Comparison of ENCODE assay signal across 23 cellular contexts in the genomic region with DNA sequence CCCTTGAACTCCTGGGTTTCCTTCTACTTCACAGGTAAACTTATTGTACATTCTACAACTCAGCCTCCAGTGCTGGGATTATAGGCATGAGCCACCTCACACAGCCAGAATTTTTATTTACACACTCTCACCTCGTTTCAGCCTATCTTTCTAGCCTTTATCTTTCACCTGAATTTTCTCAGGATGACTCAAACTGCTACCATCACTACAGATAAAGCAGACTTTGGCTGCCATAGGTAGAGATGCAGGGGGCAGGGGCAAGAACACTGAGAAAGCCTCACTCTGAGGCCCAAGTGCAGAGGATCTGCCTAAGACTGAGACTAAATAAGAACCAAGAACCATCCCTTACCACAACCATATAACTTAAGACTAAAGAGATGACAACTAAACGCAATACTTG. TPM values are rescaled to one million over a fixed set of nuclear protein-coding genes. Genes with fewer than 3 reads are reported as not detected.
DNase-seq lines count a peak whose midpoint lies in the region; ATAC-seq, FAIRE-seq and TF ChIP-seq lines count a peak whose summit lies in the region.
"Had no signal": no experiment of that assay in that cellular context is flagged by ENCODE, and none has a peak within 500 bp of the region (broad histone marks: within the 10 kb centered on the region; RNA-seq: fewer than 3 reads in every experiment).

No MANE protein-coding gene starts in this region.

- no peak overlapping the region for H3K4ac ChIP-seq in trophoblast cell (ENCODE audit: low read depth, low read length)

- H3K14ac ChIP-seq in trophoblast cell (ENCODE audit: low read length), result no peak overlapping the region

- H3K9me3 Mint-ChIP-seq in activated CD4-positive, alpha-beta T cell treated with anti-CD3 and anti-CD28 coated beads for 36 hours (ENCODE audit: low read depth), result no peaks in the 10 kb centered on the region
- H3K9me3 Mint-ChIP-seq: CD4-positive, alpha-beta T cell; HFFc6 had no signal

- ATAC-seq in activated CD4-positive, alpha-beta T cell treated with anti-CD3 and anti-CD28 coated beads for 36 hours, result peak; percentile 23
- ATAC-seq in RWPE2 (ENCODE audit: low read depth) (peak; percentile 38; the same call in 1 of the 3 replicates), HG03432 (IDR thresholded peaks at IDR 0.05; ENCODE audit: unreplicated experiment) (no peak)
- ATAC-seq: A549, HCT116 had no signal

- H3K9ac ChIP-seq in trophoblast cell (ENCODE audit: low read length), result no peak overlapping the region
- H3K9ac ChIP-seq: GM23248 had no signal

- TF ChIP-seq CTCF in RWPE2 (IDR thresholded peaks at IDR 0.05; ENCODE audit: poor library complexity, severe bottlenecking) (no peak), bronchial epithelial cell (IDR thresholded peaks at IDR 0.05; ENCODE audit: insufficient read depth, low read length, severe bottlenecking) (no peak)

- H3K9me3 ChIP-seq in RWPE2 (ENCODE audit: severe bottlenecking) (no peaks in the 10 kb centered on the region), trophoblast cell (ENCODE audit: insufficient read depth, low read depth, low read length) (no peaks in the 10 kb centered on the region)
- H3K9me3 ChIP-seq: A549 had no signal

- H4K91ac ChIP-seq in trophoblast cell (ENCODE audit: low read depth, low read length), result no peak overlapping the region

- no peak overlapping the region for H4K8ac ChIP-seq in trophoblast cell (ENCODE audit: low read depth, low read length)

- WGBS in trophoblast cell (ENCODE audit: extremely low coverage, insufficient coverage, insufficient read length), result no CpG with 5 or more reads among the region's 2 CpGs

- POLR2A ChIA-PET in activated CD4-positive, alpha-beta T cell treated with anti-CD3 and anti-CD28 coated beads for 36 hours (lab: Charles Lee), result no interaction called here

- H2BK12ac ChIP-seq in trophoblast cell (ENCODE audit: low read length), result no peak overlapping the region

- H3K23ac ChIP-seq in trophoblast cell (ENCODE audit: low read length), result no peak overlapping the region

- no peak overlapping the region for H4K12ac ChIP-seq in trophoblast cell (ENCODE audit: low read depth, low read length)

- H3K18ac ChIP-seq in trophoblast cell (ENCODE audit: low read length), result no peak overlapping the region

- peaks cover 3% of the 10 kb centered on the region for H3K4me1 Mint-ChIP-seq in activated CD4-positive, alpha-beta T cell treated with anti-CD3 and anti-CD28 coated beads for 36 hours

- CTCF ChIA-PET in activated CD4-positive, alpha-beta T cell treated with anti-CD3 and anti-CD28 coated beads for 36 hours (lab: Charles Lee), result no interaction called here

- no peak overlapping the region for H3K27ac Mint-ChIP-seq in activated CD4-positive, alpha-beta T cell treated with anti-CD3 and anti-CD28 coated beads for 36 hours
- H3K27ac Mint-ChIP-seq: CD4-positive, alpha-beta T cell; HFFc6 had no signal

- H3K27me3 Mint-ChIP-seq in activated CD4-positive, alpha-beta T cell treated with anti-CD3 and anti-CD28 coated beads for 36 hours, result no peaks in the 10 kb centered on the region
- H3K27me3 Mint-ChIP-seq: CD4-positive, alpha-beta T cell had no signal

- peaks cover 6% of the 10 kb centered on the region for H3K36me3 Mint-ChIP-seq in activated CD4-positive, alpha-beta T cell treated with anti-CD3 and anti-CD28 coated beads for 36 hours (ENCODE audit: low read depth)

- H3K79me1 ChIP-seq in trophoblast cell (ENCODE audit: low read length), result no peaks in the 10 kb centered on the region

- intact Hi-C loops in activated CD4-positive, alpha-beta T cell treated with anti-CD3 and anti-CD28 coated beads for 36 hours (cut with DNase I, micrococcal nuclease), result no loop called here

- no peaks in the 10 kb centered on the region for H3K79me2 ChIP-seq in trophoblast cell (ENCODE audit: control insufficient read depth, insufficient read depth, low read length, poor library complexity)

- H2AFZ ChIP-seq in trophoblast cell (ENCODE audit: insufficient read depth, low read length, poor library complexity), result no peak overlapping the region
- H2AFZ ChIP-seq: GM23248 had no signal

- no peak overlapping the region for H3K4me2 ChIP-seq in trophoblast cell (ENCODE audit: low read length)
- H3K4me2 ChIP-seq: A549 had no signal

- H3K36me3 ChIP-seq in RWPE2 (ENCODE audit: low read depth), result peaks cover 38% of the 10 kb centered on the region
- H3K36me3 ChIP-seq in bronchial epithelial cell (ENCODE audit: control insufficient read depth, insufficient read depth, low read length), result no peaks in the 10 kb centered on the region
- H3K36me3 ChIP-seq in trophoblast cell (ENCODE audit: control insufficient read depth in 1 of 2, insufficient read depth in 2 of 2, low read length in 2 of 2), result no peaks in the 10 kb centered on the region

- H2BK5ac ChIP-seq in trophoblast cell (ENCODE audit: low read depth, low read length, poor library complexity), result no peak overlapping the region

- H3K27ac ChIP-seq in RWPE2 (ENCODE audit: poor library complexity, severe bottlenecking) (no peak overlapping the region), trophoblast cell (ENCODE audit: low read depth, low read length) (no peak overlapping the region)
- H3K27ac ChIP-seq: 22Rv1, A549, C4-2B, GM23248, HL-60 had no signal

- H3K4me3 Mint-ChIP-seq in activated CD4-positive, alpha-beta T cell treated with anti-CD3 and anti-CD28 coated beads for 36 hours, result no peak overlapping the region
- H3K4me3 Mint-ChIP-seq: CD4-positive, alpha-beta T cell; HFFc6 had no signal

- no peak for DNase-seq in activated CD4-positive, alpha-beta T cell treated with anti-CD3 and anti-CD28 coated beads for 36 hours
- DNase-seq in activated CD4-positive, alpha-beta T cell treated with anti-CD3 and anti-CD28 coated beads, Interleukin-2, amount 50 U/mL, for 48 hours, result no peak
- DNase-seq in RWPE2 (ENCODE audit: low spot score) (no peak), bronchial epithelial cell (ENCODE audit: low read depth) (peak; percentile 5), trophoblast cell (peak; percentile 61 to 84), RPMI8226 (no peak), medulla oblongata (ENCODE audit: extremely low spot score) (no peak)
- DNase-seq: AML-193; CD4-positive, alpha-beta T cell; DMS79 treated with DMSO at 0.1 percent for 48 hours; GM23248; HFFc6; IMR-90; KBM-7 had no signal

- no peak overlapping the region for H3K4me3 ChIP-seq in RWPE2 (ENCODE audit: severe bottlenecking)
- no peak overlapping the region for H3K4me3 ChIP-seq in bronchial epithelial cell (ENCODE audit: low read depth, low read length)
- no peak overlapping the region for H3K4me3 ChIP-seq in trophoblast cell (ENCODE audit: low read depth, low read length)
- H3K4me3 ChIP-seq: A549, GM23248 had no signal

- H3K27me3 ChIP-seq in RWPE2 (ENCODE audit: insufficient read depth, poor library complexity, severe bottlenecking) (no peaks in the 10 kb centered on the region), bronchial epithelial cell (ENCODE audit: control insufficient read depth, insufficient read depth, low read length) (no peaks in the 10 kb centered on the region), trophoblast cell (ENCODE audit: insufficient read depth, low read length) (no peaks in the 10 kb centered on the region)

- H2BK120ac ChIP-seq in trophoblast cell (ENCODE audit: insufficient read depth, low read length, poor library complexity), result no peak overlapping the region

- FAIRE-seq in bronchial epithelial cell (lab: Jason Lieb, UNC), result no peak
- FAIRE-seq: GM12892, GM18507, HTR-8/SVneo had no signal

- no peak overlapping the region for H2AK5ac ChIP-seq in trophoblast cell (ENCODE audit: low read length)

- H3K4me1 ChIP-seq in RWPE2 (ENCODE audit: insufficient read depth, poor library complexity, severe bottlenecking), result no peaks in the 10 kb centered on the region
- peaks cover 0 to 4% of the 10 kb centered on the region in 2 experiments for H3K4me1 ChIP-seq in trophoblast cell (ENCODE audit: control insufficient read depth in 1 of 2, insufficient read depth in 2 of 2, low read length in 2 of 2)
- H3K4me1 ChIP-seq: A549 had no signal

RNA-seq across cellular contexts. Expression of a gene that starts 59.0 kb away (rescaled TPM):
- total RNA-seq in activated CD4-positive, alpha-beta T cell treated with anti-CD3 and anti-CD28 coated beads for 36 hours, result 100 to 1,000 TPM; 100 to 136 TPM
- total RNA-seq in bronchial epithelial cell, result 144 and 223 TPM in 2 replicates
- polyA plus RNA-seq in trophoblast cell (2013), result 82.1 and 86.6 TPM in 2 replicates

Comparison
In these comparisons a context has a peak if more than half of its experiments do, and no peak if none do; other contexts are left out.
1. DNase-seq: peak in bronchial epithelial cell (single experiment) and trophoblast cell (2 of 2); none in activated CD4-positive, alpha-beta T cell treated with anti-CD3 and anti-CD28 coated beads for 36 hours (single experiment), activated CD4-positive, alpha-beta T cell treated with anti-CD3 and anti-CD28 coated beads, Interleukin-2, amount 50 U/mL, for 48 hours (0 of 2), RWPE2 (single experiment), RPMI8226 (single experiment) and medulla oblongata (single experiment).